ENCODE assay signal across 1 cellular context in the genomic region with DNA sequence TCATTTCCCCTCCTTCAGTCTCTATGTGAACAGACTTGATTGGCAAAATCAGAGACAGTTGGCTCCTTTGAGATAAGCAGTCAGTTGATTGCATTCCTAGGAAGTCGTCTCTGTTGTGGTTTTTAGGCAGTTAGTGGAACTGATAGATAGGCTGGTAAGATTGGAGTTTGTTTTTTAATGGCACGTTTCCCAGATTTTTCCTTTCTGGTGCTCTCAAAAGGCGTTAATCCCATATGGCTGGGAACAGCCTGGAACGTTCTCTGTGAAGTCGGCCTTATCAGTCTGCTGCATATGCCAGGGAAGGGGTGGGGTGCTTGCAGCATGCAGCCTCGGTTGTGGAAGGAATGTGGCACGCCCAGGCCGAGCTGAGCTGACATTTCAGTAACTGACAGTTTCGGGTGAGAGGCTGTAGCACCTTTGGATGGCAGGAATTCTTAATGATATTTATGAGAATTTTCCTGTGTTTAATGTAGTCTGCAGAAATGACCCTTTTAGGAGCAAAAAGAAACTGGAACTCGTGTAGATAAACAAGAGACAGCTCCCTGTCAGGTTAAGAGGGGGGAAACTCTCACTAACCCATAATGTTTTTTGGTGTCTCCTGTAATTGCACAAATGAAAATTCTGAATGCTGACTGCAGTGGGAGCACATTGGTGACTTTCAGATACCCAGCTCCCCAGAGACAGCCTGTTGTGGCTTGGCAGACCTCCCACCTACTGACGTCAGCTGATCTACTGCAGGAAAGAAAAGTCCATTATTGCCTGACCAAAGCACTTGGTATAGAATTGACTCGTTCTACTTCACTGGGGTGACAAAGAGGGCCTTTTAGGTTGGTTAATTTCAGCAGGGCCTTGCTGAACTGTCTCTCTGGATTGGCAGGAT.
TF ChIP-seq lines count a peak whose summit lies in the region.

No MANE protein-coding gene starts in this region.

TF ChIP-seq in K562, 482 proteins besides CTCF, POLR2A, EP300 and RAD21 (continued from another document and continues in another):
- TF ChIP-seq ARID4B (CRISPR knock-in tag; IDR thresholded peaks at IDR 0.05), result peak; percentile 54; the same call in 1 of the 2 replicates
- no peak for TF ChIP-seq ZNF316 (IDR thresholded peaks at IDR 0.05)
- peak; percentile 80 for TF ChIP-seq PTTG1 (tag; IDR thresholded peaks at IDR 0.05; ENCODE audit: low read depth)
- TF ChIP-seq CBX1 (IDR thresholded peaks at IDR 0.05; ENCODE audit: low read depth), result no peak
- TF ChIP-seq ZNF583 (CRISPR knock-in tag; IDR thresholded peaks at IDR 0.05), result peak; percentile 90; the same call in 1 of the 2 replicates
- no peak for TF ChIP-seq ARID3B (CRISPR knock-in tag; IDR thresholded peaks at IDR 0.05; ENCODE audit: borderline replicate concordance)
- peak; percentile 83; the same call in 1 of the 2 replicates for TF ChIP-seq SMARCC2 (IDR thresholded peaks at IDR 0.05; ENCODE audit: low read depth)
- TF ChIP-seq ZNF174 (CRISPR knock-in tag; IDR thresholded peaks at IDR 0.05), result no peak
- no peak for TF ChIP-seq EWSR1 (IDR thresholded peaks at IDR 0.05; ENCODE audit: borderline replicate concordance, low read depth, partially characterized antibody)
- TF ChIP-seq CTBP1 (IDR thresholded peaks at IDR 0.05; ENCODE audit: borderline replicate concordance), result peak; percentile 98
- TF ChIP-seq ZKSCAN1 (IDR thresholded peaks at IDR 0.05; ENCODE audit: low read depth, low read length), result peak; percentile 71; the same call in 1 of the 2 replicates
- no peak for TF ChIP-seq ZNF12 (CRISPR knock-in tag; IDR thresholded peaks at IDR 0.05)
- TF ChIP-seq HEY1 (CRISPR knock-in tag; IDR thresholded peaks at IDR 0.05; ENCODE audit: borderline replicate concordance), result peak; percentile 82; the same call in 1 of the 2 replicates
- TF ChIP-seq MTA3 (IDR thresholded peaks at IDR 0.05; ENCODE audit: borderline replicate concordance), result peak; percentile 96
- peak; percentile 91 for TF ChIP-seq ZBTB34 (CRISPR knock-in tag; IDR thresholded peaks at IDR 0.05)
- TF ChIP-seq U2AF1 (optimal IDR thresholded peaks at IDR 0.05; ENCODE audit: low read depth, low read length), result no peak
- TF ChIP-seq, protein P1, sequence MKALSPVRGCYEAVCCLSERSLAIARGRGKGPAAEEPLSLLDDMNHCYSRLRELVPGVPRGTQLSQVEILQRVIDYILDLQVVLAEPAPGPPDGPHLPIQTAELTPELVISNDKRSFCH (CRISPR knock-in tag; IDR thresholded peaks at IDR 0.05), result no peak
- TF ChIP-seq, protein P1 (tag; IDR thresholded peaks at IDR 0.05), result peak; percentile 98
- no peak for TF ChIP-seq HNRNPUL1 (IDR thresholded peaks at IDR 0.05; ENCODE audit: low read length)
- TF ChIP-seq, protein P2, sequence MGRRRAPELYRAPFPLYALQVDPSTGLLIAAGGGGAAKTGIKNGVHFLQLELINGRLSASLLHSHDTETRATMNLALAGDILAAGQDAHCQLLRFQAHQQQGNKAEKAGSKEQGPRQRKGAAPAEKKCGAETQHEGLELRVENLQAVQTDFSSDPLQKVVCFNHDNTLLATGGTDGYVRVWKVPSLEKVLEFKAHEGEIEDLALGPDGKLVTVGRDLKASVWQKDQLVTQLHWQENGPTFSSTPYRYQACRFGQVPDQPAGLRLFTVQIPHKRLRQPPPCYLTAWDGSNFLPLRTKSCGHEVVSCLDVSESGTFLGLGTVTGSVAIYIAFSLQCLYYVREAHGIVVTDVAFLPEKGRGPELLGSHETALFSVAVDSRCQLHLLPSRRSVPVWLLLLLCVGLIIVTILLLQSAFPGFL (CRISPR knock-in tag; IDR thresholded peaks at IDR 0.05), result no peak
- peak; percentile 34; the same call in 1 of the 2 replicates for TF ChIP-seq CEBPG (CRISPR knock-in tag; IDR thresholded peaks at IDR 0.05)
- TF ChIP-seq CEBPG (tag; conservative IDR thresholded peaks at IDR 0.05 in 1 of 2, IDR thresholded peaks at IDR 0.05 in 1 of 2), result no peak; a peak in 1 of 4 replicates
- TF ChIP-seq HDGF (IDR thresholded peaks at IDR 0.05), result no peak
- no peak for TF ChIP-seq NFE2L1 (tag; IDR thresholded peaks at IDR 0.05; ENCODE audit: borderline replicate concordance, low read depth)
- TF ChIP-seq CBX8 (IDR thresholded peaks at IDR 0.05; ENCODE audit: borderline replicate concordance, extremely low read depth, low read depth, low read length, poor library complexity, severe bottlenecking), result no peak
- TF ChIP-seq PCBP1 (IDR thresholded peaks at IDR 0.05; ENCODE audit: low read depth, low read length, poor library complexity, severe bottlenecking), result no peak
- no peak for TF ChIP-seq BRCA1 (IDR thresholded peaks at IDR 0.05)
- TF ChIP-seq BRCA1 (CRISPR knock-in tag; IDR thresholded peaks at IDR 0.05), result no peak
- peak; percentile 69 for TF ChIP-seq RAD51 (IDR thresholded peaks at IDR 0.05; ENCODE audit: borderline replicate concordance, low read depth)
- no peak for TF ChIP-seq ARID2 (IDR thresholded peaks at IDR 0.05)
- TF ChIP-seq SMAD4 (CRISPR knock-in tag; conservative IDR thresholded peaks at IDR 0.05), result peak; percentile 99
- TF ChIP-seq ZNF668 (CRISPR knock-in tag; IDR thresholded peaks at IDR 0.05), result no peak
- TF ChIP-seq XRCC4 (IDR thresholded peaks at IDR 0.05; ENCODE audit: extremely low read depth, insufficient read depth, insufficient read length), result no peak
- TF ChIP-seq ZNF280B (CRISPR knock-in tag; IDR thresholded peaks at IDR 0.05), result no peak
- no peak for TF ChIP-seq ZNF507 (tag; conservative IDR thresholded peaks at IDR 0.05)
- peak; percentile 91; the same call in 1 of the 2 replicates for TF ChIP-seq GATAD2A (IDR thresholded peaks at IDR 0.05)
- TF ChIP-seq NCOR1 (IDR thresholded peaks at IDR 0.05), result peak; percentile 97
- TF ChIP-seq, protein P3, sequence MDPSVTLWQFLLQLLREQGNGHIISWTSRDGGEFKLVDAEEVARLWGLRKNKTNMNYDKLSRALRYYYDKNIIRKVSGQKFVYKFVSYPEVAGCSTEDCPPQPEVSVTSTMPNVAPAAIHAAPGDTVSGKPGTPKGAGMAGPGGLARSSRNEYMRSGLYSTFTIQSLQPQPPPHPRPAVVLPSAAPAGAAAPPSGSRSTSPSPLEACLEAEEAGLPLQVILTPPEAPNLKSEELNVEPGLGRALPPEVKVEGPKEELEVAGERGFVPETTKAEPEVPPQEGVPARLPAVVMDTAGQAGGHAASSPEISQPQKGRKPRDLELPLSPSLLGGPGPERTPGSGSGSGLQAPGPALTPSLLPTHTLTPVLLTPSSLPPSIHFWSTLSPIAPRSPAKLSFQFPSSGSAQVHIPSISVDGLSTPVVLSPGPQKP (CRISPR knock-in tag; IDR thresholded peaks at IDR 0.05), result no peak
- no peak for TF ChIP-seq REST (CRISPR knock-in tag; IDR thresholded peaks at IDR 0.05; ENCODE audit: low read depth)
- peak; percentile 98 for TF ChIP-seq MTA2 (IDR thresholded peaks at IDR 0.05; ENCODE audit: low read depth)
- no peak; the same call in 1 of the 2 replicates for TF ChIP-seq GABPA (tag; conservative IDR thresholded peaks at IDR 0.05; ENCODE audit: low read depth)
- TF ChIP-seq MED1 (CRISPR knock-in tag; IDR thresholded peaks at IDR 0.05; ENCODE audit: borderline replicate concordance), result no peak
- TF ChIP-seq SREBF2 (CRISPR knock-in tag; IDR thresholded peaks at IDR 0.05), result no peak
- TF ChIP-seq RBM25 (IDR thresholded peaks at IDR 0.05; ENCODE audit: low read depth, low read length, severe bottlenecking), result no peak
- TF ChIP-seq EHMT2 (IDR thresholded peaks at IDR 0.05), result no peak
- TF ChIP-seq SMAD2 (IDR thresholded peaks at IDR 0.05; ENCODE audit: low read depth, low read length), result no peak
- TF ChIP-seq ZBTB1 (CRISPR knock-in tag; IDR thresholded peaks at IDR 0.05; ENCODE audit: borderline replicate concordance, low read depth), result no peak
- TF ChIP-seq IRF9 (tag; IDR thresholded peaks at IDR 0.05), result peak; percentile 72; the same call in 1 of the 2 replicates
